In genomic region chr5:92863666-92864065, GRCh38 we compare ENCODE assay signal across 28 cellular contexts.
"Had no signal": no experiment of that assay in that cellular context is flagged by ENCODE, and none has a peak within 500 bp of the region (broad histone marks: within the 10 kb centered on the region; RNA-seq: fewer than 3 reads in every experiment).

No MANE protein-coding gene starts in this region.

- H3K27me3 ChIP-seq: colonic mucosa, dorsolateral prefrontal cortex, esophagus muscularis mucosa, esophagus squamous epithelium, foreskin keratinocyte, gastrocnemius medialis, gastroesophageal sphincter, heart left ventricle, heart right ventricle, hepatocyte had no signal

- H3K27ac ChIP-seq: colonic mucosa, coronary artery, dorsolateral prefrontal cortex, epithelial cell of prostate, esophagus muscularis mucosa, esophagus squamous epithelium, foreskin keratinocyte, gastrocnemius medialis, gastroesophageal sphincter, heart left ventricle, heart right ventricle, hepatocyte had no signal

- DNase-seq: colonic mucosa; cortex of kidney; dorsolateral prefrontal cortex; effector CD4-positive, alpha-beta T cell; effector CD8-positive, alpha-beta T cell; effector memory CD4-positive, alpha-beta T cell; effector memory CD8-positive, alpha-beta T cell; endodermal cell; erythroblast; esophagus squamous epithelium; foreskin fibroblast; foreskin keratinocyte; foreskin melanocyte; gastrocnemius medialis; glutamatergic neuron; head of caudate nucleus; heart left ventricle; heart right ventricle; hippocampal formation had no signal

- H3K9me3 ChIP-seq: colonic mucosa, esophagus muscularis mucosa, esophagus squamous epithelium, gastrocnemius medialis, gastroesophageal sphincter, heart left ventricle, heart right ventricle had no signal

- ATAC-seq: effector memory CD8-positive, alpha-beta T cell; esophagus mucosa; foreskin keratinocyte; gastrocnemius medialis; gastroesophageal sphincter; heart left ventricle; heart right ventricle had no signal

- H3K36me3 ChIP-seq: colonic mucosa, esophagus muscularis mucosa, esophagus squamous epithelium, gastrocnemius medialis, gastroesophageal sphincter, heart left ventricle, heart right ventricle had no signal

- H3K4me3 ChIP-seq: colonic mucosa, coronary artery, dorsolateral prefrontal cortex, esophagus muscularis mucosa, esophagus squamous epithelium, gastrocnemius medialis, gastroesophageal sphincter, heart left ventricle, heart right ventricle, hepatocyte had no signal

- FAIRE-seq: colon, endometrium, frontal cortex had no signal

- H3K4me1 ChIP-seq: colonic mucosa, esophagus muscularis mucosa, esophagus squamous epithelium, foreskin keratinocyte, gastrocnemius medialis, gastroesophageal sphincter, heart left ventricle, heart right ventricle had no signal
